ENCODE assay signal across 8 cellular contexts in the genomic region with DNA sequence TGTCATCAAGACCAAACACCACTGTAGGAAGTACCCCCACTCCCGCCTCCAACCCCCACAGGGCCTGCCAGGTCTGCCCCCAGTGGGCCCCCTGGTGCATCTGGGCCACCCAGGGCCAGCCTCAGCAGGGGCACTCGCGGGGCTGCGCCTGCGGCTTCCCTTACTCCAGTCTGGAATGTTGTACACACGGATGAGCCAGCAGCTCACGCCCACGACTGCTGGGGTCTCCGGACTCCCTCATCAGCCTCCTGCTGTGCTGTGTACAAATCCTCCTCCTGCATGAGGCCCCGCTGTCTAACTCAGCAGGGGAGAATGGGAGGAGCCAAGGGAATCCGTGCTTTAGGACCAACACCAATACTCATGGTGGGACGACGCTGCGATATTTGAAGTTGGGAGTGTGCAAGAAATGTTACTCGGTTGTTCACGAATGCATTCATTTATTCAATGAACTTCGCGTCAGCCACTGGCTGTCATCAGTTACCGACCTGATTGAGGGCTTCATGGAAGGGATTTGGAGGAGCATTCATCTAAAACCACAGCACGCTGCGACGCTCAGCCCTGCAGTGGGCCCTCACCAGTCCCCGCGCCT. TPM values are rescaled to one million over a fixed set of nuclear protein-coding genes. Genes with fewer than 3 reads are reported as not detected.
DNase-seq lines count a peak whose midpoint lies in the region; ATAC-seq and TF ChIP-seq lines count a peak whose summit lies in the region.

No MANE protein-coding gene starts in this region.

- H3K9me3 ChIP-seq in effector memory CD4-positive, alpha-beta T cell (ENCODE audit: control insufficient read depth, low read length), result no peaks in the 10 kb centered on the region
- H3K9me3 ChIP-seq in mononuclear cell (ENCODE audit: low read depth, low read length) (no peaks in the 10 kb centered on the region), vagina (no peaks in the 10 kb centered on the region)

- H3K4me1 ChIP-seq in effector memory CD4-positive, alpha-beta T cell (ENCODE audit: control insufficient read depth, insufficient read depth, low read length, poor library complexity, severe bottlenecking), result peaks cover 8% of the 10 kb centered on the region
- H3K4me1 ChIP-seq in mononuclear cell (ENCODE audit: insufficient read depth, low read length) (peaks cover 27% of the 10 kb centered on the region), vagina (peaks cover 33% of the 10 kb centered on the region)

- H3K27ac ChIP-seq in effector memory CD4-positive, alpha-beta T cell (ENCODE audit: insufficient read depth, low read length, poor library complexity, severe bottlenecking), result peak overlapping the region; percentile 74
- H3K27ac ChIP-seq in vagina, result peak overlapping the region; percentile 86

- peak; percentile 7 for ATAC-seq in GM19372 (IDR thresholded peaks at IDR 0.05; ENCODE audit: low read depth, unreplicated experiment)
- ATAC-seq in HG03571 (IDR thresholded peaks at IDR 0.05; ENCODE audit: unreplicated experiment), result peak; percentile 6

- H3K27me3 ChIP-seq in effector memory CD4-positive, alpha-beta T cell (replicated peaks; ENCODE audit: control insufficient read depth, insufficient read depth, low read length, poor library complexity, severe bottlenecking), result no peaks in the 10 kb centered on the region
- H3K27me3 ChIP-seq in mononuclear cell (ENCODE audit: insufficient read depth, low read length), result no peaks in the 10 kb centered on the region
- no peaks in the 10 kb centered on the region for H3K27me3 ChIP-seq in vagina

- no peak for TF ChIP-seq CTCF in vagina (IDR thresholded peaks at IDR 0.05)

- peak overlapping the region; percentile 75 for H3K4me3 ChIP-seq in effector memory CD4-positive, alpha-beta T cell (ENCODE audit: insufficient read depth, low read depth, low read length, poor library complexity, severe bottlenecking)
- H3K4me3 ChIP-seq in mononuclear cell (ENCODE audit: low read length) (peak overlapping the region; percentile 82), vagina (peak overlapping the region; percentile 58 to 67)

- DNase-seq in COLO668 (lab: John Stamatoyannopoulos, UW; ENCODE audit: unreplicated experiment) (peak; percentile 47), SHP77 treated with DMSO at 0.1 percent for 48 hours (lab: John Stamatoyannopoulos, UW) (peak; percentile 12), vagina (ENCODE audit: extremely low spot score in 2 of 2) (no peak)
- no peak for DNase-seq in effector memory CD4-positive, alpha-beta T cell
- no peak for DNase-seq in stimulated activated naive CD4-positive, alpha-beta T cell treated with Interleukin-2 at 50 U/mL for 16 hours (lab: John Stamatoyannopoulos, UW)

- no peak for TF ChIP-seq POLR2A in vagina (IDR thresholded peaks at IDR 0.05)

- peaks cover 9% of the 10 kb centered on the region for H3K36me3 ChIP-seq in effector memory CD4-positive, alpha-beta T cell (ENCODE audit: control insufficient read depth, insufficient read depth, low read length)
- H3K36me3 ChIP-seq in vagina, result no peaks in the 10 kb centered on the region

- intact Hi-C loops in vagina (cut with DNase I), result no loop called here

RNA-seq across cellular contexts. Expression of a gene that starts 0.7 kb away (rescaled TPM):
- total RNA-seq in mononuclear cell (10.5 TPM), vagina (16.7 TPM)

Comparison
In these comparisons a context has a peak if more than half of its experiments do, and no peak if none do; other contexts are left out.
1. DNase-seq: peak in COLO668 (single experiment) and SHP77 treated with DMSO at 0.1 percent for 48 hours (single experiment); none in effector memory CD4-positive, alpha-beta T cell (0 of 3), vagina (0 of 2) and stimulated activated naive CD4-positive, alpha-beta T cell treated with Interleukin-2 at 50 U/mL for 16 hours (single experiment).
2. Peak in every context shown above with its lines, with median percentiles within 50 percentile points of each other: H3K4me3 ChIP-seq.